In the genomic region with DNA sequence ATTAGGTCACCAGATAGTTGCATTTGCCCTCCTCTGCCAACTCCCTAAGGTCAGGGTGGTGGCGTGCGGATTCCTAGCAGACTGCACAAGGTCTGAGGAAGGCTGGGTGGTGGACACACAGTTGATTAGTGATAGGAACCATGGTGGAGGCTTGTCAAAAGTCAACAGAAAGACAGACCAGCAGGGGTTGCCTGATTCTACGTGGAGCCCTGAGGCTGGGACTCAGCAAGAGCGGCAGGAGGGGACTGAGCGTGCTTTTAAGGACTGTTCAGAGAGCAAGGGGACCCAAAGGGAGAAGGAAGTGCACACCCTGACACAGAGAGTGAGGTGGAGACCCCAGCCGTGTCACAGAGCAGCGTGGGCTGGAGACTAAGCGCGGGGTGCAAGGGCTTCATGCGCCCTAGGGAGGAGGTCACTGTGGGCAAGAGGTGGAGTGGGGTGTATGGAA, we compare ENCODE assay signal across 9 cellular contexts.
DNase-seq lines count a peak whose midpoint lies in the region; ATAC-seq and TF ChIP-seq lines count a peak whose summit lies in the region.
"Had no signal": no experiment of that assay in that cellular context is flagged by ENCODE, and none has a peak within 500 bp of the region (broad histone marks: within the 10 kb centered on the region; RNA-seq: fewer than 3 reads in every experiment).

No MANE protein-coding gene starts in this region.

- peaks cover 26% of the 10 kb centered on the region for H3K9me3 Mint-ChIP-seq in neural progenitor cell

- ATAC-seq in HG02623 (IDR thresholded peaks at IDR 0.05; ENCODE audit: unreplicated experiment) (no peak), HG02763 (IDR thresholded peaks at IDR 0.05; ENCODE audit: unreplicated experiment) (no peak)
- ATAC-seq: gastroesophageal sphincter had no signal

- WGBS in esophagus squamous epithelium, 2 donors: 84 to 88% methylated on average over 8 to 10 of the region's 10 CpGs

- H3K4me3 Mint-ChIP-seq in neural progenitor cell: peak overlapping the region; percentile 73

- H3K27ac Mint-ChIP-seq in neural progenitor cell: peak overlapping the region; percentile 85

- no peak overlapping the region for H3K9ac ChIP-seq in neural progenitor cell

- H4K20me1 ChIP-seq in DOHH2 (ENCODE audit: control insufficient read depth, insufficient read depth, low read depth, low read length) (no peaks in the 10 kb centered on the region), neural progenitor cell (ENCODE audit: low read depth) (no peaks in the 10 kb centered on the region)

- peak overlapping the region; percentile 52 for H3K4me2 ChIP-seq in DOHH2 (ENCODE audit: low read length)
- H3K4me2 ChIP-seq in neural progenitor cell: peak overlapping the region; percentile 75

- peaks cover 8% of the 10 kb centered on the region for H3K9me3 ChIP-seq in DOHH2 (ENCODE audit: control insufficient read depth, insufficient read depth, low read length)
- H3K9me3 ChIP-seq in neural progenitor cell (ENCODE audit: low read depth): no peaks in the 10 kb centered on the region
- no peaks in the 10 kb centered on the region for H3K9me3 ChIP-seq in esophagus squamous epithelium

- peak overlapping the region; percentile 84 for H2AFZ ChIP-seq in neural progenitor cell (replicated peaks)

- H3K4me1 Mint-ChIP-seq in neural progenitor cell: peaks cover 30% of the 10 kb centered on the region

- H3F3A ChIP-seq in DOHH2 (ENCODE audit: control insufficient read depth, insufficient read depth): peaks cover 5% of the 10 kb centered on the region; the same call in 1 of the 2 replicates
- H3F3A ChIP-seq in neural progenitor cell (ENCODE audit: low read depth): peaks cover 20% of the 10 kb centered on the region

- TF ChIP-seq CTCF in DOHH2 (IDR thresholded peaks at IDR 0.05; ENCODE audit: low read depth, low read length, poor library complexity, severe bottlenecking): no peak
- TF ChIP-seq CTCF in coronary artery (IDR thresholded peaks at IDR 0.05): no peak
- no peak for TF ChIP-seq CTCF in neural progenitor cell (IDR thresholded peaks at IDR 0.05)
- TF ChIP-seq CTCF in esophagus squamous epithelium (IDR thresholded peaks at IDR 0.05): no peak

- H3K27ac ChIP-seq in DOHH2 (ENCODE audit: low read depth, low read length) (peak overlapping the region; percentile 56), coronary artery (no peak overlapping the region), neural progenitor cell (no peak overlapping the region), esophagus squamous epithelium (peak overlapping the region in 1 of 4 donors; percentile 49)
- H3K27ac ChIP-seq: gastroesophageal sphincter had no signal

- TF ChIP-seq POLR2A in esophagus squamous epithelium (IDR thresholded peaks at IDR 0.05): no peak

- peaks cover 10% of the 10 kb centered on the region for H3K36me3 Mint-ChIP-seq in neural progenitor cell

- no peaks in the 10 kb centered on the region for H3K79me2 ChIP-seq in DOHH2 (ENCODE audit: control insufficient read depth, low read length)
- H3K79me2 ChIP-seq in neural progenitor cell (ENCODE audit: low read depth): no peaks in the 10 kb centered on the region

- DNase-seq in NAMALWA (ENCODE audit: low spot score): peak; percentile 28
- DNase-seq in coronary artery (ENCODE audit: low spot score): no peak
- DNase-seq in neural progenitor cell (ENCODE audit: low spot score): peak; percentile 15
- DNase-seq in effector CD8-positive, alpha-beta T cell (lab: John Stamatoyannopoulos, UW): no peak
- no peak for DNase-seq in esophagus squamous epithelium (lab: John Stamatoyannopoulos, UW)

- intact Hi-C loops in esophagus squamous epithelium (cut with DNase I): no loop called here

- peaks cover 4% of the 10 kb centered on the region for H3K27me3 Mint-ChIP-seq in neural progenitor cell (ENCODE audit: insufficient read depth, low read depth)

- H3K4me3 ChIP-seq in DOHH2 (ENCODE audit: low read length) (peak overlapping the region; percentile 32), coronary artery (peak overlapping the region; percentile 58), neural progenitor cell (peak overlapping the region; percentile 40), esophagus squamous epithelium (peak overlapping the region in 2 of 4 donors; percentile 42 to 65)

- H3K36me3 ChIP-seq in DOHH2 (ENCODE audit: control insufficient read depth, low read length): no peaks in the 10 kb centered on the region; the same call in 1 of the 2 replicates
- no peaks in the 10 kb centered on the region for H3K36me3 ChIP-seq in neural progenitor cell
- H3K36me3 ChIP-seq in esophagus squamous epithelium: no peaks in the 10 kb centered on the region
- H3K36me3 ChIP-seq: gastroesophageal sphincter had no signal

- H3K9me2 ChIP-seq in DOHH2 (replicated peaks; ENCODE audit: control insufficient read depth, low read length): no peaks in the 10 kb centered on the region

- H3K4me1 ChIP-seq in DOHH2 (ENCODE audit: control insufficient read depth, low read length): peaks cover 44% of the 10 kb centered on the region
- peaks cover 11% of the 10 kb centered on the region for H3K4me1 ChIP-seq in neural progenitor cell
- H3K4me1 ChIP-seq in esophagus squamous epithelium: peaks cover 4 to 15% (median 6%) of the 10 kb centered on the region in 3 donors

- H3K27me3 ChIP-seq in DOHH2 (ENCODE audit: control insufficient read depth, low read length) (no peaks in the 10 kb centered on the region), neural progenitor cell (peaks cover 14% of the 10 kb centered on the region), esophagus squamous epithelium (peaks cover 0 to 78% (median 5%) of the 10 kb centered on the region in 4 donors)

Comparison
In these comparisons a context has a peak if more than half of its experiments do, and no peak if none do; other contexts are left out.
1. DNase-seq: peak in NAMALWA (single experiment) and neural progenitor cell (single experiment); none in coronary artery (single experiment), effector CD8-positive, alpha-beta T cell (single experiment) and esophagus squamous epithelium (single experiment).